Comparison of ENCODE assay signal across 1 cellular context in genomic region chr1:85202092-85202863, GRCh38.
TF ChIP-seq lines count a peak whose summit lies in the region.

No MANE protein-coding gene starts in this region.

TF ChIP-seq in GM12878, 131 proteins besides CTCF, POLR2A, EP300 and RAD21:
- TF ChIP-seq BMI1 (IDR thresholded peaks at IDR 0.05; ENCODE audit: borderline replicate concordance), result peak; percentile 25; the same call in 1 of the 2 replicates
- peak in 1 of 2 experiments; percentile 16; a peak in 1 of 4 replicates for TF ChIP-seq BHLHE40 (IDR thresholded peaks at IDR 0.05; ENCODE audit: borderline replicate concordance in 1 of 2, low read depth in 2 of 2, low read length in 1 of 2)
- TF ChIP-seq USF1 (IDR thresholded peaks at IDR 0.05; ENCODE audit: borderline replicate concordance, extremely low read length, insufficient read depth, low read depth, low read length), result no peak
